In genomic region chr7:117682681-117683385, GRCh38 we compare ENCODE assay signal across 17 cellular contexts.
DNase-seq lines count a peak whose midpoint lies in the region; ATAC-seq, FAIRE-seq and TF ChIP-seq lines count a peak whose summit lies in the region.
"Had no signal": no experiment of that assay in that cellular context is flagged by ENCODE, and none has a peak within 500 bp of the region (broad histone marks: within the 10 kb centered on the region; RNA-seq: fewer than 3 reads in every experiment).

No MANE protein-coding gene starts in this region.

- H3K36me3 ChIP-seq in PC-3 (ENCODE audit: low read depth, low read length) = no peaks in the 10 kb centered on the region
- no peaks in the 10 kb centered on the region for H3K36me3 ChIP-seq in HepG2 (replicated peaks in 1 of 2; ENCODE audit: control insufficient read depth in 1 of 2, insufficient read depth in 2 of 2, low read length in 2 of 2)
- H3K36me3 ChIP-seq: brain microvascular endothelial cell, spleen had no signal

- BruUV-seq in PC-3 (replicated peaks; lab: Mats Ljungman, UMichigan) = no TSS peak
- BruUV-seq in HepG2 (replicated peaks; lab: Mats Ljungman, UMichigan) = no TSS peak

- H3K79me2 ChIP-seq in PC-3 (ENCODE audit: low read length) (no peaks in the 10 kb centered on the region), HepG2 (ENCODE audit: insufficient read depth, low read length) (no peaks in the 10 kb centered on the region)

- H3K9me3 ChIP-seq in PC-3 (ENCODE audit: low read length) (no peaks in the 10 kb centered on the region), HepG2 (ENCODE audit: low read length) (no peaks in the 10 kb centered on the region)
- H3K9me3 ChIP-seq: spleen had no signal

- peak; percentile 31 for ATAC-seq in PC-3
- no peak for ATAC-seq in HepG2
- no peak for ATAC-seq in Right ventricle myocardium inferior
- ATAC-seq: CD8-positive, alpha-beta T cell; K562; SK-N-SH treated with all-trans-retinoic acid at 6 μM for 48 hours had no signal

- TF ChIP-seq CTCF in PC-3 (conservative IDR thresholded peaks at IDR 0.05; ENCODE audit: low read depth, low read length) = no peak
- TF ChIP-seq CTCF in epithelial cell of proximal tubule (conservative IDR thresholded peaks at IDR 0.05; ENCODE audit: low read depth, low read length) = no peak
- no peak for TF ChIP-seq CTCF in HepG2 (CRISPR knock-in tag; IDR thresholded peaks at IDR 0.05)

- H3F3A ChIP-seq in PC-3 (ENCODE audit: low read length, unreplicated experiment) = no peaks in the 10 kb centered on the region

- H3K4me1 ChIP-seq in PC-3 (ENCODE audit: insufficient read depth, low read length) = no peaks in the 10 kb centered on the region; the same call in 1 of the 2 replicates
- H3K4me1 ChIP-seq in HepG2 (ENCODE audit: insufficient read depth, low read length) = no peaks in the 10 kb centered on the region
- H3K4me1 ChIP-seq: spleen had no signal

- in situ Hi-C loops in HepG2 (cut with HindIII; ENCODE audit: extremely low pct_ligation_motif_present, low pct_unique_long_range_greater_than_20kb) = no loop called here

- H2AFZ ChIP-seq in PC-3 (ENCODE audit: low read length) (no peak overlapping the region), HepG2 (ENCODE audit: low read length) (no peak overlapping the region)

- TF ChIP-seq POLR2A in HepG2 (IDR thresholded peaks at IDR 0.05; ENCODE audit: insufficient read depth in 1 of 2, low read depth in 2 of 2, low read length in 2 of 2) = no peak

- DNase-seq in ELR (ENCODE audit: low read depth) (peak; percentile 2), PC-3 (peak; percentile 28), epithelial cell of proximal tubule (ENCODE audit: low read depth) (peak; percentile 93), HepG2 (ENCODE audit: low spot score) (no peak), NCI-H526 (lab: John Stamatoyannopoulos, UW) (no peak), retina (no peak), epidermal melanocyte (ENCODE audit: insufficient read length, low spot score) (no peak), Right ventricle myocardium inferior (ENCODE audit: missing footprints) (no peak)
- DNase-seq: activated CD4-positive, alpha-beta T cell treated with anti-CD3 and anti-CD28 coated beads, Interleukin-2, amount 10 ng/mL, durations not matched to agents 7 days and 5 days; brain microvascular endothelial cell; CD8-positive, alpha-beta T cell; NCI-H1436; NCI-H2227 treated with DMSO at 0.1 percent for 48 hours; spleen; stimulated activated naive CD4-positive, alpha-beta T cell had no signal

- CTCF ChIA-PET in PC-3 (lab: Charles Lee) (no interaction called here), HepG2 (lab: Yijun Ruan, JAX; ENCODE audit: low intra/inter-chr PET ratio, low total read pairs) (no interaction called here)

- no peak overlapping the region for H3K27ac ChIP-seq in PC-3 (ENCODE audit: low read length)
- no peak overlapping the region for H3K27ac ChIP-seq in HepG2 (ENCODE audit: extremely low read length, insufficient read depth, low read length)
- H3K27ac ChIP-seq: brain microvascular endothelial cell, spleen had no signal

- intact Hi-C loops in PC-3 (cut with micrococcal nuclease) = no loop called here
- intact Hi-C loops in HepG2 (cut with micrococcal nuclease; ENCODE audit: unreplicated experiment) = no loop called here
- intact Hi-C loops in Right ventricle myocardium inferior (cut with DNase I) = no loop called here

- no peak overlapping the region for H3K4me2 ChIP-seq in PC-3 (ENCODE audit: low read length)
- no peak overlapping the region for H3K4me2 ChIP-seq in HepG2 (ENCODE audit: low read depth, low read length)

- H4K20me1 ChIP-seq in PC-3 (ENCODE audit: low read length) = no peaks in the 10 kb centered on the region
- no peaks in the 10 kb centered on the region for H4K20me1 ChIP-seq in HepG2 (ENCODE audit: insufficient read depth, low read length)

- no peak overlapping the region for H3K9ac ChIP-seq in PC-3 (ENCODE audit: low read length)
- H3K9ac ChIP-seq in HepG2 (ENCODE audit: insufficient read depth, low read depth, low read length) = no peak overlapping the region

- POLR2A ChIA-PET in PC-3 (lab: Charles Lee; ENCODE audit: unreplicated experiment) = no interaction called here
- POLR2A ChIA-PET in HepG2 (lab: Yijun Ruan, JAX) = no interaction called here

- TF ChIP-seq RAD21 in HepG2 (CRISPR knock-in tag; IDR thresholded peaks at IDR 0.05) = no peak

- H3K27me3 ChIP-seq in PC-3 (ENCODE audit: low read length) (peaks cover 53% of the 10 kb centered on the region), HepG2 (ENCODE audit: control insufficient read depth in 1 of 2, insufficient read depth in 2 of 2, low read length in 2 of 2) (peaks cover 0 to 2% of the 10 kb centered on the region in 2 experiments; a peak in 1 of 5 replicates)
- H3K27me3 ChIP-seq: brain microvascular endothelial cell, spleen had no signal

- H3K4me3 ChIP-seq in PC-3 (ENCODE audit: low read length) = no peak overlapping the region
- no peak overlapping the region for H3K4me3 ChIP-seq in epithelial cell of proximal tubule (ENCODE audit: low read depth, low read length)
- H3K4me3 ChIP-seq in HepG2 (replicated peaks in 1 of 3; ENCODE audit: insufficient read depth in 1 of 3, low read depth in 2 of 3, low read length in 3 of 3) = no peak overlapping the region
- H3K4me3 ChIP-seq: K562, spleen had no signal

- H3K9me2 ChIP-seq in PC-3 (replicated peaks; ENCODE audit: low read length) = no peaks in the 10 kb centered on the region

- 33% methylated on average over 5 of the region's 5 CpGs for WGBS in HepG2 (ENCODE audit: low lambda C conversion rate)

- no peak for FAIRE-seq in HepG2 (lab: Jason Lieb, UNC)
- FAIRE-seq: K562 had no signal

- TF ChIP-seq EP300 in HepG2 (IDR thresholded peaks at IDR 0.05; ENCODE audit: low read depth in 2 of 2, low read length in 2 of 2) (no peak), HepG2 (CRISPR knock-in tag; IDR thresholded peaks at IDR 0.05; ENCODE audit: borderline replicate concordance) (no peak)

TF ChIP-seq in HepG2, 621 proteins besides CTCF, POLR2A, EP300 and RAD21:
- no peak for TF ChIP-seq GATAD1 (CRISPR knock-in tag; IDR thresholded peaks at IDR 0.05)
- TF ChIP-seq CEBPB (IDR thresholded peaks at IDR 0.05; ENCODE audit: borderline replicate concordance, low read depth, low read length) = 0 out of 2 replicates have a peak, but pooled peaks have one; percentile 4
- TF ChIP-seq RNF219 (CRISPR knock-in tag; IDR thresholded peaks at IDR 0.05) = no peak
- TF ChIP-seq HNRNPLL (IDR thresholded peaks at IDR 0.05; ENCODE audit: low read depth, low read length, poor library complexity, severe bottlenecking) = no peak
TF ChIP-seq in HepG2: peak in this region for 1.

Comparison
In these comparisons a context has a peak if more than half of its experiments do, and no peak if none do; other contexts are left out.
1. DNase-seq: peak in ELR (single experiment), PC-3 (single experiment) and epithelial cell of proximal tubule (single experiment); none in HepG2 (single experiment), NCI-H526 (0 of 2), retina (single experiment), epidermal melanocyte (single experiment) and Right ventricle myocardium inferior (single experiment).